21 cellular contexts compared by ENCODE assay signal in genomic region chr9:124813041-124813440, GRCh38. TPM values are rescaled to one million over a fixed set of nuclear protein-coding genes. Genes with fewer than 3 reads are reported as not detected.
DNase-seq lines count a peak whose midpoint lies in the region; ATAC-seq and TF ChIP-seq lines count a peak whose summit lies in the region.
"Had no signal": no experiment of that assay in that cellular context is flagged by ENCODE, and none has a peak within 500 bp of the region (broad histone marks: within the 10 kb centered on the region; RNA-seq: fewer than 3 reads in every experiment).

No MANE protein-coding gene starts in this region.

- in situ Hi-C loops in brain microvascular endothelial cell (cut with HindIII; ENCODE audit: low pct_ligation_motif_present, low sequenced_read_pairs), result no loop called here

- H3K27ac ChIP-seq in brain microvascular endothelial cell (peak overlapping the region; percentile 94), mesodermal cell (ENCODE audit: low read depth, low read length, severe bottlenecking) (peak overlapping the region; percentile 98), uterus (peak overlapping the region; percentile 84 to 89)
- H3K27ac ChIP-seq: C4-2B, upper lobe of left lung had no signal

- no peak overlapping the region for H3K4me3 ChIP-seq in brain microvascular endothelial cell (ENCODE audit: low read depth, low read length)
- no peak overlapping the region for H3K4me3 ChIP-seq in mesodermal cell (ENCODE audit: extremely low read depth, insufficient read depth, low read length, poor library complexity, severe bottlenecking)
- no peak overlapping the region for H3K4me3 ChIP-seq in uterus
- H3K4me3 ChIP-seq: coronary artery, prostate gland, upper lobe of left lung had no signal

- peaks cover 0 to 2% (median 0%) of the 10 kb centered on the region in 7 donors for H3K9me3 Mint-ChIP-seq in CD14-positive monocyte
- H3K9me3 Mint-ChIP-seq: naive thymus-derived CD8-positive, alpha-beta T cell had no signal

- TF ChIP-seq CTCF in brain microvascular endothelial cell (IDR thresholded peaks at IDR 0.05; ENCODE audit: low read depth, low read length, missing control alignments), result no peak
- no peak for TF ChIP-seq CTCF in uterus (IDR thresholded peaks at IDR 0.05)
- TF ChIP-seq CTCF in CD14-positive monocyte (IDR thresholded peaks at IDR 0.05), result no peak

- H3K4me3 Mint-ChIP-seq in CD14-positive monocyte, result no peak overlapping the region
- H3K4me3 Mint-ChIP-seq: naive thymus-derived CD8-positive, alpha-beta T cell had no signal

- H3K4me1 ChIP-seq in mesodermal cell (ENCODE audit: control insufficient read depth, insufficient read depth, low read length, poor library complexity, severe bottlenecking), result peaks cover 57% of the 10 kb centered on the region
- H3K4me1 ChIP-seq in uterus, result peaks cover 0 to 10% of the 10 kb centered on the region in 2 donors
- H3K4me1 ChIP-seq: prostate gland had no signal

- intact Hi-C loops in left cardiac atrium (cut with DNase I), result no loop called here
- intact Hi-C loops in Right ventricle myocardium superior (cut with DNase I), result no loop called here
- intact Hi-C loops in uterus (cut with DNase I; ENCODE audit: low total_unique reads), result no loop called here
- intact Hi-C loops in CD14-positive monocyte (cut with micrococcal nuclease), result no loop called here

- TF ChIP-seq POLR2A in uterus (IDR thresholded peaks at IDR 0.05), result no peak

- DNase-seq in left cardiac atrium (peak; percentile 4), Right ventricle myocardium superior (no peak), brain microvascular endothelial cell (no peak), uterus (no peak), CD14-positive monocyte (ENCODE audit: low spot score) (no peak), SKM-1 (lab: John Stamatoyannopoulos, UW; ENCODE audit: unreplicated experiment) (no peak)
- DNase-seq: activated CD8-positive, alpha-beta memory T cell treated with anti-CD3 and anti-CD28 coated beads, Interleukin-2, amount 50 U/mL, for 4 hours; activated gamma-delta T cell treated with Interleukin-2 at 50 U/mL for 16 hours; amygdala; naive thymus-derived CD8-positive, alpha-beta T cell; NCI-H1436; stimulated activated naive CD4-positive, alpha-beta T cell treated with Interleukin-2 at 50 U/mL for 16 hours; upper lobe of left lung had no signal

- 84 to 90% methylated on average over 5 to 7 of the region's 7 CpGs for WGBS in mesodermal cell (ENCODE audit: insufficient coverage in 2 of 2), 2 experiments

- H3K36me3 Mint-ChIP-seq in CD14-positive monocyte, result no peaks in the 10 kb centered on the region
- H3K36me3 Mint-ChIP-seq: naive thymus-derived CD8-positive, alpha-beta T cell had no signal

- H3K27ac Mint-ChIP-seq in CD14-positive monocyte, result no peak overlapping the region
- H3K27ac Mint-ChIP-seq: naive thymus-derived CD8-positive, alpha-beta T cell had no signal

- H3K27me3 Mint-ChIP-seq in CD14-positive monocyte (ENCODE audit: low read depth in 3 of 3), result peaks cover 5 to 6% (median 6%) of the 10 kb centered on the region in 3 donors

- H3K9me3 ChIP-seq in mesodermal cell (ENCODE audit: control insufficient read depth, low read length), result no peaks in the 10 kb centered on the region
- H3K9me3 ChIP-seq in uterus, result no peaks in the 10 kb centered on the region
- H3K9me3 ChIP-seq: prostate gland, upper lobe of left lung had no signal

- no peaks in the 10 kb centered on the region for H3K27me3 ChIP-seq in brain microvascular endothelial cell (replicated peaks)
- no peaks in the 10 kb centered on the region for H3K27me3 ChIP-seq in uterus
- H3K27me3 ChIP-seq: upper lobe of left lung had no signal

- ATAC-seq in left cardiac atrium (no peak), Right ventricle myocardium superior (ENCODE audit: poor library complexity) (no peak), HG03159 (IDR thresholded peaks at IDR 0.05; ENCODE audit: unreplicated experiment) (no peak)
- ATAC-seq: naive thymus-derived CD8-positive, alpha-beta T cell had no signal

- H3K4me1 Mint-ChIP-seq in CD14-positive monocyte, result no peaks in the 10 kb centered on the region

- no peaks in the 10 kb centered on the region for H3K36me3 ChIP-seq in brain microvascular endothelial cell (replicated peaks)
- H3K36me3 ChIP-seq in mesodermal cell (ENCODE audit: control insufficient read depth, insufficient read depth, low read length), result no peaks in the 10 kb centered on the region
- no peaks in the 10 kb centered on the region for H3K36me3 ChIP-seq in uterus
- H3K36me3 ChIP-seq: prostate gland had no signal

RNA-seq across cellular contexts. Expression of gene OLFML2A, which starts 36.1 kb away (rescaled TPM):
- 10 to 100 TPM; 19.4 to 24.6 TPM for total RNA-seq in left cardiac atrium
- total RNA-seq in Right ventricle myocardium superior, result 27.5 TPM
- polyA plus RNA-seq in mesodermal cell (2013, experiment 1 of 2), result 13.0 TPM
- 12.8 TPM for polyA plus RNA-seq in mesodermal cell (2013, experiment 2 of 2)
- total RNA-seq in uterus, result 10 to 100 TPM; 21.3 to 86.5 (median 71.8) TPM
- under 1 TPM in 1 of 2 donors, not detected in 1; 0.03 TPM for polyA plus RNA-seq in CD14-positive monocyte
- polyA plus RNA-seq: naive thymus-derived CD8-positive, alpha-beta T cell had no signal

RNA-seq across cellular contexts. Expression of gene WDR38, which starts 40.2 kb away (rescaled TPM):
- total RNA-seq in left cardiac atrium (not detected), Right ventricle myocardium superior (not detected), uterus (1 to 10 TPM in 1 of 4 donors, under 1 TPM in 1, not detected in 2; 0.79 to 1.9 TPM)
- polyA plus RNA-seq in mesodermal cell (2013, experiment 1 of 2), result not detected
- not detected for polyA plus RNA-seq in mesodermal cell (2013, experiment 2 of 2)
- not detected for polyA plus RNA-seq in CD14-positive monocyte
- total RNA-seq: LHCN-M2; lower leg skin; naive thymus-derived CD8-positive, alpha-beta T cell; prostate gland; SK-MEL-5 had no signal
- polyA plus RNA-seq: naive thymus-derived CD8-positive, alpha-beta T cell had no signal

RNA-seq across cellular contexts. Expression of gene NR6A1, which starts 41.9 kb away (rescaled TPM):
- total RNA-seq in left cardiac atrium (1 to 10 TPM; 1.2 to 1.3 TPM), Right ventricle myocardium superior (1.4 TPM), uterus (1 to 10 TPM in 2 of 4 donors, under 1 TPM in 1, not detected in 1; under 0.01 to 2.6 (median 1.3) TPM)
- polyA plus RNA-seq in mesodermal cell (2013, experiment 1 of 2), result 30.6 TPM
- polyA plus RNA-seq in mesodermal cell (2013, experiment 2 of 2), result 26.5 TPM
- polyA plus RNA-seq in CD14-positive monocyte, result under 1 TPM; 0.15 to 0.28 TPM
- polyA plus RNA-seq: naive thymus-derived CD8-positive, alpha-beta T cell had no signal

RNA-seq across cellular contexts. Expression of gene RPL35, which starts 48.7 kb away (rescaled TPM):
- total RNA-seq in left cardiac atrium, result 100 to 1,000 TPM; 814 to 826 TPM
- total RNA-seq in Right ventricle myocardium superior, result 621 TPM
- polyA plus RNA-seq in mesodermal cell (2013, experiment 1 of 2), result 2,117 TPM
- polyA plus RNA-seq in mesodermal cell (2013, experiment 2 of 2), result 1,972 TPM
- 1,000 to 10,000 TPM in 3 of 4 donors, 100 to 1,000 TPM in 1; 913 to 5,275 (median 2,170) TPM for total RNA-seq in uterus
- 100 to 1,000 TPM; 660 to 828 TPM for polyA plus RNA-seq in CD14-positive monocyte

RNA-seq across cellular contexts. Expression of gene ARPC5L, which starts 48.9 kb away (rescaled TPM):
- total RNA-seq in left cardiac atrium (10 to 100 TPM; 31.3 to 41.6 TPM), Right ventricle myocardium superior (37.8 TPM), uterus (10 to 100 TPM in 1 of 4 donors, 1 to 10 TPM in 3; 1.0 to 18.3 (median 5.6) TPM)
- 39.4 TPM for polyA plus RNA-seq in mesodermal cell (2013, experiment 1 of 2)
- 36.0 TPM for polyA plus RNA-seq in mesodermal cell (2013, experiment 2 of 2)
- 10 to 100 TPM; 16.0 to 20.7 TPM for polyA plus RNA-seq in CD14-positive monocyte
